ENCODE assay signal across 8 cellular contexts in the genomic region with DNA sequence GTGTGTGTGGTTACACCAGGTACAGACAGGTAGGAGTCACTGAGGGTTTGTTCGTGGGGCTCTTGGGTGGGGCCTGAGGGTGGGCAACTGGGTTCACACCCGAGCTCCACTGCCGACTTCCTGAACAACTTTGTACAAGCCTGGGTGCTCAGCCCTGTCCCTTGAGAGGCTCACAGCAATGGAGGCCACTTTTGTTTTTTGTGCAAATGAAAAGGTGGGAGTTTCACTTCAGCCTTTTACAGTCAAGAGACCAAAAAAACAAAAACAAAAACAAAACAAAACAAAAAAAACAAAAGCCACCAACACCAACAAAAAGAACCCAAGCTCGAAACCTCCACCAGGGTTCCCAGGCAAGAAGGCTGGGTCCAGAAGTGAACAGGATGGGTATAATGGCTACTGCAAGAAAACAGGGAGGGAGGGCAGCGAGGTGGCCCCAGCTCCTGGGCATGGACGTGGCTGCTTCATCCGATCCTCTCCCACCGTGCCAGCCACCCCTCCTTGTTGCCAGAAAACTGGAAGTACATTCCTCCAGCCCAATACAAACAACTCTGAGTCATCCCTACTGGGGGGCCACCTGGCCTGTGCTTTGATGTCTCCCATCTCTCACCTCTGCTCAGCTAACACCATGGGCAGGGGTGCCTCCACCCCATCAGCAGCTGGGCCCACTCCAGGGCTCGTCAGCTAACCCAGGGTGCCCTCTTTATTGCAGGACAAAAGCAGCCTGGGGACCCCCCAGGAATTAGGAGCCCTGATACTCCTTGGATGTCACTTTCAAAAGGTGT. TPM values are rescaled to one million over a fixed set of nuclear protein-coding genes. Genes with fewer than 3 reads are reported as not detected.
A peak's percentile ranks its signal among the peaks of the same experiment; 100 is the strongest.
DNase-seq lines count a peak whose midpoint lies in the region; TF ChIP-seq lines count a peak whose summit lies in the region.

No MANE protein-coding gene starts in this region.

- H3K27ac Mint-ChIP-seq in endodermal cell: no peak overlapping the region
- H3K27ac Mint-ChIP-seq in progenitor cell of endocrine pancreas: no peak overlapping the region

- POLR2A ChIA-PET in GM10248 (lab: Yijun Ruan, JAX): interaction anchor here (0.6 kb wide), 1 partner anchor 12 kb away, joined by 3 read pairs; no protein-coding TSS in a partner anchor

- TF ChIP-seq CTCF in GM10248 (IDR thresholded peaks at IDR 0.05; ENCODE audit: control extremely low read depth, extremely low read depth, low read depth, missing control alignments) (no peak), OCI-LY3 (IDR thresholded peaks at IDR 0.05; ENCODE audit: low read depth, low read length) (no peak), endodermal cell (conservative IDR thresholded peaks at IDR 0.05) (no peak), progenitor cell of endocrine pancreas (IDR thresholded peaks at IDR 0.05; ENCODE audit: unreplicated experiment) (no peak)

- peak; percentile 61 for DNase-seq in GM10248 (ENCODE audit: extremely low spot score)
- no peak for DNase-seq in endodermal cell
- no peak for DNase-seq in progenitor cell of endocrine pancreas (ENCODE audit: low spot score, unreplicated experiment)
- no peak for DNase-seq in ureter (ENCODE audit: low spot score)
- no peak for DNase-seq in NCI-H2196 treated with DMSO at 0.1 percent for 48 hours (lab: John Stamatoyannopoulos, UW; ENCODE audit: unreplicated experiment)
- no peak for DNase-seq in T-helper 9 cell
- no peak for DNase-seq in HUDEP-2 (lab: John Stamatoyannopoulos, UW; ENCODE audit: unreplicated experiment in 76 of 76)

- no peaks in the 10 kb centered on the region for H3K9me3 Mint-ChIP-seq in endodermal cell
- H3K9me3 Mint-ChIP-seq in progenitor cell of endocrine pancreas (ENCODE audit: low read depth): no peaks in the 10 kb centered on the region

- no peak overlapping the region for H3K4me3 ChIP-seq in OCI-LY3 (ENCODE audit: low read length)
- H3K4me3 ChIP-seq in endodermal cell (ENCODE audit: low read length): no peak overlapping the region

- no peak overlapping the region for H3K27ac ChIP-seq in OCI-LY3 (ENCODE audit: low read length)
- no peak overlapping the region for H3K27ac ChIP-seq in endodermal cell (ENCODE audit: low read depth, low read length)

- peak overlapping the region; percentile 88; the same call in 1 of the 2 replicates for H3K4me2 ChIP-seq in OCI-LY3 (ENCODE audit: low read length)

- peak overlapping the region; percentile 16 for H3K4me3 Mint-ChIP-seq in endodermal cell
- H3K4me3 Mint-ChIP-seq in progenitor cell of endocrine pancreas (ENCODE audit: low read depth): peak overlapping the region; percentile 24

- CTCF ChIA-PET in GM10248 (lab: Yijun Ruan, JAX): interaction anchor here (1.1 to 22.6 kb wide), 7 partner anchors 8 to 199 kb away, joined by 3 to 496 read pairs (median 6); a partner anchor contains a TSS

- WGBS in endodermal cell (ENCODE audit: insufficient coverage in 1 of 2, insufficient read length in 1 of 2), 2 experiments: 85% methylated on average over 9 of the region's 9 CpGs; no CpG with 5 or more reads in 1 of the 2 experiments

- H3K79me2 ChIP-seq in OCI-LY3 (ENCODE audit: low read length): peaks cover 40% of the 10 kb centered on the region

- H3K9ac ChIP-seq in OCI-LY3 (ENCODE audit: low read length) (no peak overlapping the region), endodermal cell (ENCODE audit: extremely low read depth, low read length, poor library complexity, severe bottlenecking) (no peak overlapping the region)

- no peaks in the 10 kb centered on the region for H3K9me3 ChIP-seq in OCI-LY3 (ENCODE audit: insufficient read depth, low read length)
- H3K9me3 ChIP-seq in endodermal cell (ENCODE audit: control insufficient read depth, low read length): no peaks in the 10 kb centered on the region

- peaks cover 45% of the 10 kb centered on the region for H3K4me1 Mint-ChIP-seq in endodermal cell
- H3K4me1 Mint-ChIP-seq in progenitor cell of endocrine pancreas (ENCODE audit: low read depth): peaks cover 23% of the 10 kb centered on the region

- H3K4me1 ChIP-seq in OCI-LY3 (ENCODE audit: low read length) (peaks cover 36% of the 10 kb centered on the region), endodermal cell (ENCODE audit: control insufficient read depth, insufficient read depth, low read length) (no peaks in the 10 kb centered on the region)

- no peaks in the 10 kb centered on the region for H4K20me1 ChIP-seq in OCI-LY3 (ENCODE audit: insufficient read depth, low read length)

- H3K36me3 Mint-ChIP-seq in endodermal cell (ENCODE audit: low read depth) (no peaks in the 10 kb centered on the region), progenitor cell of endocrine pancreas (ENCODE audit: insufficient read depth) (no peaks in the 10 kb centered on the region)

- H2AFZ ChIP-seq in OCI-LY3 (ENCODE audit: low read depth, low read length): no peak overlapping the region

- H3K27me3 Mint-ChIP-seq in endodermal cell (ENCODE audit: insufficient read depth): no peaks in the 10 kb centered on the region
- peaks cover 26% of the 10 kb centered on the region for H3K27me3 Mint-ChIP-seq in progenitor cell of endocrine pancreas

- no peaks in the 10 kb centered on the region for H3K27me3 ChIP-seq in OCI-LY3 (ENCODE audit: low read depth, low read length)
- no peaks in the 10 kb centered on the region for H3K27me3 ChIP-seq in endodermal cell (ENCODE audit: control insufficient read depth, insufficient read depth, low read length, poor library complexity, severe bottlenecking)

- peaks cover 9% of the 10 kb centered on the region for H3K36me3 ChIP-seq in OCI-LY3 (replicated peaks; ENCODE audit: low read depth, low read length)
- no peaks in the 10 kb centered on the region for H3K36me3 ChIP-seq in endodermal cell (ENCODE audit: control insufficient read depth, insufficient read depth, low read length)

RNA-seq across cellular contexts. Expression of a gene that starts 2.1 kb away (rescaled TPM):
- total RNA-seq in endodermal cell (10 to 100 TPM; 28.5 to 31.1 TPM), progenitor cell of endocrine pancreas (11.8 and 12.1 TPM in 2 replicates), ureter (41.6 TPM)
- 6.1 TPM for polyA plus RNA-seq in endodermal cell (2013, experiment 1 of 2)
- polyA plus RNA-seq in endodermal cell (2013, experiment 2 of 2): 6.0 TPM

RNA-seq across cellular contexts. Expression of a gene that starts 31.7 kb away (rescaled TPM):
- total RNA-seq in endodermal cell: not detected
- polyA plus RNA-seq in endodermal cell (2013, experiment 1 of 2): not detected
- polyA plus RNA-seq in endodermal cell (2013, experiment 2 of 2): 0.29 TPM
- total RNA-seq in progenitor cell of endocrine pancreas: 0.40 TPM in 1 of 2 replicates, not detected in the other
- not detected for total RNA-seq in ureter

RNA-seq across cellular contexts. Expression of a gene that starts 38.4 kb away (rescaled TPM):
- total RNA-seq in endodermal cell (1 to 10 TPM; 2.0 to 3.4 TPM), progenitor cell of endocrine pancreas (0.46 and 1.0 TPM in 2 replicates), ureter (24.6 TPM)
- polyA plus RNA-seq in endodermal cell (2013, experiment 1 of 2): 3.3 TPM
- 2.3 TPM for polyA plus RNA-seq in endodermal cell (2013, experiment 2 of 2)

RNA-seq across cellular contexts. Expression of a gene that starts 40.8 kb away (rescaled TPM):
- total RNA-seq in endodermal cell: 1 to 10 TPM; 3.2 to 4.8 TPM
- polyA plus RNA-seq in endodermal cell (2013, experiment 1 of 2): 0.50 TPM
- 2.2 TPM for polyA plus RNA-seq in endodermal cell (2013, experiment 2 of 2)
- 0.86 and 1.7 TPM in 2 replicates for total RNA-seq in progenitor cell of endocrine pancreas
- total RNA-seq in ureter: 11.5 TPM

RNA-seq across cellular contexts. Expression of a gene that starts 46.1 kb away (rescaled TPM):
- total RNA-seq in endodermal cell: 10 to 100 TPM; 45.4 to 46.5 TPM
- 41.5 TPM for polyA plus RNA-seq in endodermal cell (2013, experiment 1 of 2)
- polyA plus RNA-seq in endodermal cell (2013, experiment 2 of 2): 38.4 TPM
- total RNA-seq in progenitor cell of endocrine pancreas: 43.4 and 44.6 TPM in 2 replicates
- 30.3 TPM for total RNA-seq in ureter
